ENCODE assay signal across 19 cellular contexts in genomic region chr12:50633950-50634349, GRCh38.
DNase-seq lines count a peak whose midpoint lies in the region; ATAC-seq and TF ChIP-seq lines count a peak whose summit lies in the region.
"Had no signal": no experiment of that assay in that cellular context is flagged by ENCODE, and none has a peak within 500 bp of the region (broad histone marks: within the 10 kb centered on the region; RNA-seq: fewer than 3 reads in every experiment).

No MANE protein-coding gene starts in this region.

- H3K36me3 ChIP-seq in endodermal cell (ENCODE audit: control insufficient read depth, insufficient read depth, low read length), result peaks cover 13% of the 10 kb centered on the region

- DNase-seq in activated T-cell treated with anti-CD3 and anti-CD28 coated beads, Interleukin-2, amount 50 U/mL, for 24 hours, result no peak
- DNase-seq in activated T-cell treated with anti-CD3 and anti-CD28 coated beads, Interleukin-2, amount 50 U/mL, for 72 hours, result no peak
- DNase-seq in LHCN-M2 (ENCODE audit: low read depth), result peak; percentile 51
- no peak for DNase-seq in endodermal cell
- no peak for DNase-seq in sciatic nerve (ENCODE audit: low spot score)
- no peak for DNase-seq in HK-2 (ENCODE audit: unreplicated experiment)
- DNase-seq: activated CD4-positive, alpha-beta T cell treated with anti-CD3 and anti-CD28 coated beads, Interleukin-2, amount 10 ng/mL, durations not matched to agents 24 days and 14 days; activated T-cell treated with anti-CD3 and anti-CD28 coated beads, Interleukin-2, amount 50 U/mL, for 1 hour; CD8-positive, alpha-beta memory T cell; GDM1; heart left ventricle; islet precursor cell; NCI-H748 treated with DMSO at 0.1 percent for 48 hours; posterior cingulate gyrus; RPMI8226; T-helper 17 cell had no signal

- H3K4me1 ChIP-seq in endodermal cell (ENCODE audit: control insufficient read depth, insufficient read depth, low read length), result no peaks in the 10 kb centered on the region

- H3K27ac ChIP-seq in endodermal cell (ENCODE audit: low read depth, low read length), result no peak overlapping the region
- H3K27ac ChIP-seq: 22Rv1 had no signal

- no peak overlapping the region for H3K4me3 Mint-ChIP-seq in activated T-cell treated with anti-CD3 and anti-CD28 coated beads, Interleukin-2, amount 50 U/mL, for 24 hours
- no peak overlapping the region for H3K4me3 Mint-ChIP-seq in activated T-cell treated with anti-CD3 and anti-CD28 coated beads, Interleukin-2, amount 50 U/mL, for 72 hours
- H3K4me3 Mint-ChIP-seq in endodermal cell, result no peak overlapping the region
- H3K4me3 Mint-ChIP-seq: activated CD4-positive, alpha-beta T cell treated with anti-CD3 and anti-CD28 coated beads, Interleukin-2, amount 10 ng/mL, durations not matched to agents 24 days and 14 days; CD8-positive, alpha-beta memory T cell; T-helper 17 cell had no signal

- no peak overlapping the region for H3K9ac ChIP-seq in endodermal cell (ENCODE audit: extremely low read depth, low read length, poor library complexity, severe bottlenecking)

- TF ChIP-seq CTCF in endodermal cell (conservative IDR thresholded peaks at IDR 0.05), result no peak

- no peaks in the 10 kb centered on the region for H3K9me3 Mint-ChIP-seq in activated T-cell treated with anti-CD3 and anti-CD28 coated beads, Interleukin-2, amount 50 U/mL, for 24 hours
- no peaks in the 10 kb centered on the region for H3K9me3 Mint-ChIP-seq in activated T-cell treated with anti-CD3 and anti-CD28 coated beads, Interleukin-2, amount 50 U/mL, for 72 hours
- H3K9me3 Mint-ChIP-seq in endodermal cell, result no peaks in the 10 kb centered on the region
- H3K9me3 Mint-ChIP-seq: activated CD4-positive, alpha-beta T cell treated with anti-CD3 and anti-CD28 coated beads, Interleukin-2, amount 10 ng/mL, durations not matched to agents 24 days and 14 days; CD8-positive, alpha-beta memory T cell had no signal

- H3K27ac Mint-ChIP-seq in activated T-cell treated with anti-CD3 and anti-CD28 coated beads, Interleukin-2, amount 50 U/mL, for 24 hours, result peak overlapping the region; percentile 4
- no peak overlapping the region for H3K27ac Mint-ChIP-seq in activated T-cell treated with anti-CD3 and anti-CD28 coated beads, Interleukin-2, amount 50 U/mL, for 72 hours
- peak overlapping the region; percentile 48 for H3K27ac Mint-ChIP-seq in endodermal cell
- H3K27ac Mint-ChIP-seq: activated CD4-positive, alpha-beta T cell treated with anti-CD3 and anti-CD28 coated beads, Interleukin-2, amount 10 ng/mL, durations not matched to agents 24 days and 14 days; T-helper 17 cell had no signal

- 94 to 95% methylated on average over 6 of the region's 6 CpGs for WGBS in endodermal cell (ENCODE audit: insufficient coverage in 1 of 2, insufficient read length in 1 of 2), 2 experiments

- no peaks in the 10 kb centered on the region for H3K27me3 ChIP-seq in endodermal cell (ENCODE audit: control insufficient read depth, insufficient read depth, low read length, poor library complexity, severe bottlenecking)
- H3K27me3 ChIP-seq: heart left ventricle had no signal

- no peaks in the 10 kb centered on the region for H3K9me3 ChIP-seq in endodermal cell (ENCODE audit: control insufficient read depth, low read length)
- H3K9me3 ChIP-seq: heart left ventricle had no signal

- H3K27me3 Mint-ChIP-seq in activated T-cell treated with anti-CD3 and anti-CD28 coated beads, Interleukin-2, amount 50 U/mL, for 24 hours, result no peaks in the 10 kb centered on the region
- H3K27me3 Mint-ChIP-seq in activated T-cell treated with anti-CD3 and anti-CD28 coated beads, Interleukin-2, amount 50 U/mL, for 72 hours (ENCODE audit: low read depth), result no peaks in the 10 kb centered on the region
- H3K27me3 Mint-ChIP-seq in endodermal cell (ENCODE audit: insufficient read depth), result no peaks in the 10 kb centered on the region
- H3K27me3 Mint-ChIP-seq: activated CD4-positive, alpha-beta T cell treated with anti-CD3 and anti-CD28 coated beads, Interleukin-2, amount 10 ng/mL, durations not matched to agents 24 days and 14 days; CD8-positive, alpha-beta memory T cell; T-helper 17 cell had no signal

- peaks cover 33% of the 10 kb centered on the region for H3K36me3 Mint-ChIP-seq in activated T-cell treated with anti-CD3 and anti-CD28 coated beads, Interleukin-2, amount 50 U/mL, for 24 hours (ENCODE audit: low read depth)
- peaks cover 3 to 12% of the 10 kb centered on the region in 2 donors for H3K36me3 Mint-ChIP-seq in activated T-cell treated with anti-CD3 and anti-CD28 coated beads, Interleukin-2, amount 50 U/mL, for 72 hours (ENCODE audit: insufficient read depth in 2 of 2)
- H3K36me3 Mint-ChIP-seq in endodermal cell (ENCODE audit: low read depth), result peaks cover 22% of the 10 kb centered on the region

- intact Hi-C loops in sciatic nerve (cut with DNase I), result loop anchor here (2.0 kb wide), 1 partner anchor 129 kb away; the partner anchor contains the start of gene DIP2B

- H3K4me1 Mint-ChIP-seq in activated T-cell treated with anti-CD3 and anti-CD28 coated beads, Interleukin-2, amount 50 U/mL, for 24 hours (ENCODE audit: low read depth), result peaks cover 38% of the 10 kb centered on the region
- peaks cover 43% of the 10 kb centered on the region for H3K4me1 Mint-ChIP-seq in activated T-cell treated with anti-CD3 and anti-CD28 coated beads, Interleukin-2, amount 50 U/mL, for 72 hours (ENCODE audit: low read depth)
- peaks cover 1% of the 10 kb centered on the region for H3K4me1 Mint-ChIP-seq in endodermal cell

- no peak for ATAC-seq in activated T-cell treated with anti-CD3 and anti-CD28 coated beads, Interleukin-2, amount 50 U/mL, for 72 hours (replicated peaks in 1 of 2)
- peak; percentile 65 for ATAC-seq in sciatic nerve
- ATAC-seq in GM19324 (IDR thresholded peaks at IDR 0.05; ENCODE audit: low FRiP score, unreplicated experiment), result no peak
- no peak for ATAC-seq in GM19452 (IDR thresholded peaks at IDR 0.05; ENCODE audit: unreplicated experiment)
- ATAC-seq: T-helper 17 cell had no signal

- no peak overlapping the region for H3K4me3 ChIP-seq in endodermal cell (ENCODE audit: low read length)
- H3K4me3 ChIP-seq: heart left ventricle had no signal
